Comparison of ENCODE assay signal across 1 cellular context in genomic region chr11:1260023-1260501, GRCh38.
TF ChIP-seq lines count a peak whose summit lies in the region.

No MANE protein-coding gene starts in this region.

TF ChIP-seq in HepG2, 621 proteins besides CTCF, POLR2A, EP300 and RAD21 (continued from another document):
- 0 out of 2 replicates have a peak, but pooled peaks have one; percentile 25 for TF ChIP-seq ARID4A (CRISPR knock-in tag; IDR thresholded peaks at IDR 0.05; ENCODE audit: borderline replicate concordance)
